Comparison of ENCODE assay signal across 8 cellular contexts in genomic region chr19:4723465-4724251, GRCh38. TPM values are rescaled to one million over a fixed set of nuclear protein-coding genes. Genes with fewer than 3 reads are reported as not detected.
A peak's percentile ranks its signal among the peaks of the same experiment; 100 is the strongest.
DNase-seq lines count a peak whose midpoint lies in the region; ATAC-seq, FAIRE-seq and TF ChIP-seq lines count a peak whose summit lies in the region.

Gene DPP9, minus strand, starts transcription at chr19:4723842. Its CDS starts 3,936 bp downstream, at chr19:4719906.

- TF ChIP-seq POLR2A in body of pancreas (IDR thresholded peaks at IDR 0.05): peak in 2 of 3 donors; percentile 47 to 64

- 0 to 1% methylated on average over 15 to 63 of the region's 76 CpGs for WGBS in body of pancreas, 2 donors

- intact Hi-C loops in body of pancreas (cut with DNase I): no loop called here
- intact Hi-C loops in sciatic nerve (cut with DNase I): no loop called here

- H3K9me3 ChIP-seq in body of pancreas: no peaks in the 10 kb centered on the region

- H3K4me1 ChIP-seq in body of pancreas: peaks cover 34% of the 10 kb centered on the region

- DNase-seq in 8988T: peak; percentile 96
- peak; percentile 89 for DNase-seq in NCI-H2107 treated with DMSO at 0.1 percent for 48 hours (lab: John Stamatoyannopoulos, UW; ENCODE audit: unreplicated experiment)
- DNase-seq in body of pancreas: peak; percentile 98 to 99 (median 98)
- peak; percentile 93 for DNase-seq in iPS DF 19.7 (ENCODE audit: low read depth, low spot score)
- peak; percentile 97 for DNase-seq in sciatic nerve (ENCODE audit: low spot score)

- FAIRE-seq in TTC549 (lab: Jason Lieb, UNC): peak; percentile 74

- peak within 1 kb of the TSS; percentile 93 to 99 for H3K4me3 ChIP-seq in body of pancreas

- ATAC-seq in GM18520 (IDR thresholded peaks at IDR 0.05; ENCODE audit: unreplicated experiment) (peak; percentile 93), HG03064 (IDR thresholded peaks at IDR 0.05; ENCODE audit: low read depth, unreplicated experiment) (peak; percentile 74), body of pancreas (peak; percentile 96), sciatic nerve (peak; percentile 95)

- H3K27me3 ChIP-seq in body of pancreas: no peaks in the 10 kb centered on the region

- peak within 1 kb of the TSS; percentile 75 to 91 (median 78) for H3K27ac ChIP-seq in body of pancreas

- peak in 5 of 7 experiments; percentile 12 to 54 (median 43) for TF ChIP-seq CTCF in body of pancreas (IDR thresholded peaks at IDR 0.05)

- H3K36me3 ChIP-seq in body of pancreas (replicated peaks in 1 of 2; ENCODE audit: insufficient read depth in 1 of 2, low read depth in 2 of 2): peaks cover 0 to 6% of the 10 kb centered on the region in 2 donors

RNA-seq across cellular contexts. Expression of gene DPP9, which starts in this region (rescaled TPM):
- total RNA-seq in body of pancreas (100 to 1,000 TPM in 1 of 2 donors, 10 to 100 TPM in 1; 44.6 to 130 TPM), sciatic nerve (47.7 TPM)

Comparison
In these comparisons a context has a peak if more than half of its experiments do, and no peak if none do; other contexts are left out.
1. Peak in every context shown above with its lines: DNase-seq, ATAC-seq, H3K4me3 ChIP-seq and H3K27ac ChIP-seq.